8 cellular contexts compared by ENCODE assay signal in genomic region chr1:120141865-120142264, GRCh38. TPM values are rescaled to one million over a fixed set of nuclear protein-coding genes. Genes with fewer than 3 reads are reported as not detected.
DNase-seq lines count a peak whose midpoint lies in the region; ATAC-seq and TF ChIP-seq lines count a peak whose summit lies in the region.
"Not testable (repeated sequence)": the region's sequence is repeated elsewhere in the genome, so short reads cannot be mapped to it uniquely, and the experiment has no call there.

No MANE protein-coding gene starts in this region.

- peak overlapping the region in 6 of 8 donors; percentile 6 to 60 (median 27) for H3K4me3 Mint-ChIP-seq in CD4-positive, alpha-beta memory T cell
- peak overlapping the region; percentile 57 for H3K4me3 Mint-ChIP-seq in T-helper 2 cell treated with Interferon-gamma antibody and Interleukin-4, amounts not matched to agents 5 μg/mL and 100 μg/mL, for 36 hours
- peak overlapping the region; percentile 32 for H3K4me3 Mint-ChIP-seq in activated naive CD8-positive, alpha-beta T cell treated with anti-CD3 and anti-CD28 coated beads, Interleukin-2, amount 10 ng/mL, durations not matched to agents 7 days and 5 days
- peak overlapping the region; percentile 43 to 55 for H3K4me3 Mint-ChIP-seq in effector memory CD8-positive, alpha-beta T cell
- not testable (repeated sequence) for H3K4me3 Mint-ChIP-seq in nephron

- CTCF ChIA-PET in CD4-positive, alpha-beta memory T cell (lab: Charles Lee; ENCODE audit: partially characterized antibody), result not testable (repeated sequence)

- POLR2A ChIA-PET in CD4-positive, alpha-beta memory T cell (lab: Charles Lee; ENCODE audit: partially characterized antibody); activated naive CD8-positive, alpha-beta T cell treated with anti-CD3 and anti-CD28 coated beads, Interleukin-2, amount 10 ng/mL, durations not matched to agents 7 days and 5 days (lab: Charles Lee): not testable (repeated sequence)

- H3K79me2 ChIP-seq in KMS-11 (ENCODE audit: insufficient read depth, low read depth), result not testable (repeated sequence)

- peaks cover 20% of the 10 kb centered on the region for H3K4me1 ChIP-seq in CD4-positive, alpha-beta memory T cell (ENCODE audit: insufficient read depth, low read length)
- H3K4me1 ChIP-seq in KMS-11 (ENCODE audit: low read depth, poor library complexity, severe bottlenecking) (peaks cover 25% of the 10 kb centered on the region), lower lobe of right lung (peaks cover 21% of the 10 kb centered on the region), tibial artery (peaks cover 0 to 30% (median 6%) of the 10 kb centered on the region in 4 donors)

- H3K27ac Mint-ChIP-seq in CD4-positive, alpha-beta memory T cell, result peak overlapping the region in 4 of 7 donors; percentile 4 to 76 (median 48)
- H3K27ac Mint-ChIP-seq in T-helper 2 cell treated with Interferon-gamma antibody and Interleukin-4, amounts not matched to agents 5 μg/mL and 100 μg/mL, for 36 hours, result peak overlapping the region; percentile 66
- H3K27ac Mint-ChIP-seq in activated naive CD8-positive, alpha-beta T cell treated with anti-CD3 and anti-CD28 coated beads, Interleukin-2, amount 10 ng/mL, durations not matched to agents 7 days and 5 days, result not testable (repeated sequence)
- H3K27ac Mint-ChIP-seq in effector memory CD8-positive, alpha-beta T cell, result peak overlapping the region in 1 of 2 donors; percentile 78
- H3K27ac Mint-ChIP-seq in nephron, result peak overlapping the region; percentile 73 to 90 (median 77)

- H3K9ac ChIP-seq in KMS-11, result not testable (repeated sequence)

- peak overlapping the region; percentile 84; the same call in 1 of the 2 replicates for H3K4me2 ChIP-seq in KMS-11

- H3K9me3 Mint-ChIP-seq in CD4-positive, alpha-beta memory T cell; T-helper 2 cell treated with Interferon-gamma antibody and Interleukin-4, amounts not matched to agents 5 μg/mL and 100 μg/mL, for 36 hours; activated naive CD8-positive, alpha-beta T cell treated with anti-CD3 and anti-CD28 coated beads, Interleukin-2, amount 10 ng/mL, durations not matched to agents 7 days and 5 days; effector memory CD8-positive, alpha-beta T cell; nephron: not testable (repeated sequence)

- H3K27ac ChIP-seq in CD4-positive, alpha-beta memory T cell (ENCODE audit: low read depth, low read length); KMS-11; lower lobe of right lung: not testable (repeated sequence)
- H3K27ac ChIP-seq in tibial artery, result peak overlapping the region; percentile 50 to 71

- H3K4me1 Mint-ChIP-seq in CD4-positive, alpha-beta memory T cell, result peaks cover 14 to 24% (median 18%) of the 10 kb centered on the region in 4 donors
- peaks cover 26% of the 10 kb centered on the region for H3K4me1 Mint-ChIP-seq in T-helper 2 cell treated with Interferon-gamma antibody and Interleukin-4, amounts not matched to agents 5 μg/mL and 100 μg/mL, for 36 hours (ENCODE audit: low read depth)
- peaks cover 15% of the 10 kb centered on the region for H3K4me1 Mint-ChIP-seq in activated naive CD8-positive, alpha-beta T cell treated with anti-CD3 and anti-CD28 coated beads, Interleukin-2, amount 10 ng/mL, durations not matched to agents 7 days and 5 days
- peaks cover 13 to 27% of the 10 kb centered on the region in 2 donors for H3K4me1 Mint-ChIP-seq in effector memory CD8-positive, alpha-beta T cell (ENCODE audit: low read depth in 2 of 2)
- peaks cover 31% of the 10 kb centered on the region for H3K4me1 Mint-ChIP-seq in nephron

- not testable (repeated sequence) for H3K36me3 Mint-ChIP-seq in CD4-positive, alpha-beta memory T cell; T-helper 2 cell treated with Interferon-gamma antibody and Interleukin-4, amounts not matched to agents 5 μg/mL and 100 μg/mL, for 36 hours (ENCODE audit: low read depth); activated naive CD8-positive, alpha-beta T cell treated with anti-CD3 and anti-CD28 coated beads, Interleukin-2, amount 10 ng/mL, durations not matched to agents 7 days and 5 days; effector memory CD8-positive, alpha-beta T cell (ENCODE audit: insufficient read depth); nephron (ENCODE audit: low read depth)

- H2AFZ ChIP-seq in KMS-11 (ENCODE audit: low read depth), result not testable (repeated sequence)

- TF ChIP-seq CTCF in KMS-11 (conservative IDR thresholded peaks at IDR 0.05; ENCODE audit: low read depth, low read length); lower lobe of right lung (IDR thresholded peaks at IDR 0.05); nephron (IDR thresholded peaks at IDR 0.05; ENCODE audit: unreplicated experiment in 3 of 3); tibial artery (IDR thresholded peaks at IDR 0.05): not testable (repeated sequence)

- not testable (repeated sequence) for H3K4me3 ChIP-seq in CD4-positive, alpha-beta memory T cell (ENCODE audit: low read length in 2 of 2); KMS-11 (IDR thresholded peaks at IDR 0.05; ENCODE audit: insufficient read depth, low read depth, low read length); lower lobe of right lung; tibial artery

- H3K27me3 Mint-ChIP-seq in CD4-positive, alpha-beta memory T cell; T-helper 2 cell treated with Interferon-gamma antibody and Interleukin-4, amounts not matched to agents 5 μg/mL and 100 μg/mL, for 36 hours (ENCODE audit: low read depth); activated naive CD8-positive, alpha-beta T cell treated with anti-CD3 and anti-CD28 coated beads, Interleukin-2, amount 10 ng/mL, durations not matched to agents 7 days and 5 days; effector memory CD8-positive, alpha-beta T cell; nephron (ENCODE audit: low read depth): not testable (repeated sequence)

- H3K9me3 ChIP-seq in CD4-positive, alpha-beta memory T cell (ENCODE audit: control insufficient read depth in 1 of 2, low read length in 2 of 2); lower lobe of right lung; tibial artery: not testable (repeated sequence)

- intact Hi-C loops in CD4-positive, alpha-beta memory T cell (cut with micrococcal nuclease), result loop anchor here (10.0 kb wide), 1 partner anchor 197 kb away; no protein-coding TSS in a partner anchor
- intact Hi-C loops in lower lobe of right lung (cut with DNase I), result loop anchor here (10.0 kb wide), 1 partner anchor 197 kb away; no protein-coding TSS in a partner anchor
- intact Hi-C loops in tibial artery (cut with DNase I; ENCODE audit: low total_unique reads), result not testable (repeated sequence)

- not testable (repeated sequence) for H3K27me3 ChIP-seq in CD4-positive, alpha-beta memory T cell (ENCODE audit: insufficient read depth, low read length); KMS-11 (ENCODE audit: insufficient read depth, low read depth); lower lobe of right lung (ENCODE audit: low read depth); tibial artery

- DNase-seq in CD4-positive, alpha-beta memory T cell; T-helper 2 cell treated with Interferon-gamma antibody and Interleukin-4, amounts not matched to agents 5 μg/mL and 100 μg/mL, for 36 hours (ENCODE audit: low spot score); activated naive CD8-positive, alpha-beta T cell treated with anti-CD3 and anti-CD28 coated beads, Interleukin-2, amount 10 ng/mL, durations not matched to agents 7 days and 5 days; effector memory CD8-positive, alpha-beta T cell; lower lobe of right lung; tibial artery: not testable (repeated sequence)

- not testable (repeated sequence) for ATAC-seq in activated naive CD8-positive, alpha-beta T cell treated with anti-CD3 and anti-CD28 coated beads, Interleukin-2, amount 10 ng/mL, durations not matched to agents 7 days and 5 days (ENCODE audit: low read depth)
- peak; percentile 25 for ATAC-seq in effector memory CD8-positive, alpha-beta T cell (replicated peaks)
- ATAC-seq in lower lobe of right lung, result peak; percentile 40 to 59

- H4K20me1 ChIP-seq in KMS-11 (ENCODE audit: insufficient read depth), result not testable (repeated sequence)

- not testable (repeated sequence) for H3K36me3 ChIP-seq in CD4-positive, alpha-beta memory T cell (ENCODE audit: insufficient read depth, low read length); KMS-11 (ENCODE audit: insufficient read depth); lower lobe of right lung; tibial artery

RNA-seq across cellular contexts. Expression of gene SEC22B, which starts 34.5 kb away (rescaled TPM):
- total RNA-seq in CD4-positive, alpha-beta memory T cell, result 10 to 100 TPM; 43.4 to 45.2 TPM
- polyA plus RNA-seq in CD4-positive, alpha-beta memory T cell, result 10 to 100 TPM; 13.9 to 18.7 TPM
- 10 to 100 TPM; 29.4 to 32.0 TPM for total RNA-seq in activated naive CD8-positive, alpha-beta T cell treated with anti-CD3 and anti-CD28 coated beads, Interleukin-2, amount 10 ng/mL, durations not matched to agents 7 days and 5 days
- total RNA-seq in lower lobe of right lung, result 31.0 TPM
